14 cellular contexts compared by ENCODE assay signal in genomic region chr12:38110026-38110699, GRCh38.
A peak's percentile ranks its signal among the peaks of the same experiment; 100 is the strongest.
DNase-seq lines count a peak whose midpoint lies in the region; ATAC-seq and TF ChIP-seq lines count a peak whose summit lies in the region.
"Had no signal": no experiment of that assay in that cellular context is flagged by ENCODE, and none has a peak within 500 bp of the region (broad histone marks: within the 10 kb centered on the region; RNA-seq: fewer than 3 reads in every experiment).

No MANE protein-coding gene starts in this region.

- no peaks in the 10 kb centered on the region for H3K27me3 ChIP-seq in Karpas-422 (ENCODE audit: low read length)
- H3K27me3 ChIP-seq: BE2C had no signal

- H3K79me2 ChIP-seq in Karpas-422 (ENCODE audit: low read length) = no peaks in the 10 kb centered on the region

- no peak for TF ChIP-seq CTCF in epithelial cell of esophagus (IDR thresholded peaks at IDR 0.05; ENCODE audit: insufficient read depth, low read depth, low read length, missing control alignments)

- ATAC-seq in HG03520 (IDR thresholded peaks at IDR 0.05; ENCODE audit: unreplicated experiment) = no peak

- H3K4me3 ChIP-seq in Karpas-422 (ENCODE audit: low read length) (no peak overlapping the region), epithelial cell of esophagus (ENCODE audit: low read length) (no peak overlapping the region)

- H3K9ac ChIP-seq in Karpas-422 (ENCODE audit: low read length) = no peak overlapping the region

- H3K9me2 ChIP-seq in Karpas-422 (replicated peaks; ENCODE audit: insufficient read depth, low read length) = no peaks in the 10 kb centered on the region

- H4K20me1 ChIP-seq in Karpas-422 (ENCODE audit: insufficient read depth, low read depth, low read length) = no peaks in the 10 kb centered on the region

- DNase-seq in Karpas-422 (no peak), RKO (ENCODE audit: low spot score) (peak; percentile 16), epithelial cell of esophagus (ENCODE audit: low read depth) (peak; percentile 57), renal cortical epithelial cell (ENCODE audit: low read depth) (peak; percentile 33), NCI-H128 (lab: John Stamatoyannopoulos, UW; ENCODE audit: unreplicated experiment) (no peak), MV-4-11 (lab: John Stamatoyannopoulos, UW) (no peak)
- DNase-seq: BE2C; CD4-positive, alpha-beta memory T cell; DMS153; DMS79 treated with DMSO at 0.1 percent for 48 hours; GDM1; HCEC 1CT had no signal

- no peak overlapping the region for H3K4me2 ChIP-seq in Karpas-422 (ENCODE audit: low read depth, low read length, poor library complexity, severe bottlenecking)

- no peaks in the 10 kb centered on the region for H3K36me3 ChIP-seq in Karpas-422 (ENCODE audit: insufficient read depth, low read length)
- H3K36me3 ChIP-seq: BE2C had no signal

- H3K4me1 ChIP-seq in Karpas-422 (ENCODE audit: low read length) = peaks cover 18% of the 10 kb centered on the region
- H3K4me1 ChIP-seq: BE2C had no signal

- 0 out of 2 replicates have a peak overlapping the region, but pooled peaks have one; percentile 50 for H2AFZ ChIP-seq in Karpas-422 (ENCODE audit: low read length)

- no peaks in the 10 kb centered on the region for H3K9me3 ChIP-seq in Karpas-422 (ENCODE audit: low read length)
- H3K9me3 ChIP-seq: BE2C had no signal

- no peak overlapping the region for H3K27ac ChIP-seq in Karpas-422 (ENCODE audit: low read length)
- H3K27ac ChIP-seq: C4-2B had no signal

Comparison
In these comparisons a context has a peak if more than half of its experiments do, and no peak if none do; other contexts are left out.
1. DNase-seq: peak in RKO (single experiment), epithelial cell of esophagus (single experiment) and renal cortical epithelial cell (single experiment); none in Karpas-422 (single experiment), NCI-H128 (single experiment) and MV-4-11 (single experiment).